1 cellular context compared by ENCODE assay signal in genomic region chr20:37920270-37920669, GRCh38.
TF ChIP-seq lines count a peak whose summit lies in the region.

No MANE protein-coding gene starts in this region.

TF ChIP-seq in H1, 55 proteins besides CTCF, POLR2A, EP300 and RAD21 (continued from another document):
- TF ChIP-seq TCF12 (IDR thresholded peaks at IDR 0.05; ENCODE audit: low read depth, low read length): no peak
- TF ChIP-seq SP2 (IDR thresholded peaks at IDR 0.05; ENCODE audit: low read length): no peak
- TF ChIP-seq SAP30 (IDR thresholded peaks at IDR 0.05; ENCODE audit: insufficient read depth, insufficient replicate concordance, low read length): no peak
- TF ChIP-seq PHF8 (conservative IDR thresholded peaks at IDR 0.05; ENCODE audit: low read depth, low read length): no peak
- TF ChIP-seq BCL11A (IDR thresholded peaks at IDR 0.05; ENCODE audit: low read depth in 2 of 2, low read length in 2 of 2): no peak
- TF ChIP-seq SP4 (IDR thresholded peaks at IDR 0.05; ENCODE audit: low read length): no peak
- TF ChIP-seq NRF1 (IDR thresholded peaks at IDR 0.05; ENCODE audit: low read depth, low read length): no peak
- no peak for TF ChIP-seq SRF (IDR thresholded peaks at IDR 0.05; ENCODE audit: low read depth, low read length)
- TF ChIP-seq SIN3A (conservative IDR thresholded peaks at IDR 0.05 in 1 of 2, IDR thresholded peaks at IDR 0.05 in 1 of 2; ENCODE audit: low read depth in 1 of 2, low read length in 2 of 2): no peak
- no peak for TF ChIP-seq CEBPB (IDR thresholded peaks at IDR 0.05; ENCODE audit: low read depth, low read length)
- TF ChIP-seq TAF7 (optimal IDR thresholded peaks at IDR 0.05; ENCODE audit: borderline replicate concordance, low read depth, low read length): no peak
- TF ChIP-seq RBBP5 (IDR thresholded peaks at IDR 0.05; ENCODE audit: borderline replicate concordance, low read depth, low read length): no peak
- TF ChIP-seq CHD2 (IDR thresholded peaks at IDR 0.05; ENCODE audit: low read length): no peak
